8 cellular contexts compared by ENCODE assay signal in the genomic region with DNA sequence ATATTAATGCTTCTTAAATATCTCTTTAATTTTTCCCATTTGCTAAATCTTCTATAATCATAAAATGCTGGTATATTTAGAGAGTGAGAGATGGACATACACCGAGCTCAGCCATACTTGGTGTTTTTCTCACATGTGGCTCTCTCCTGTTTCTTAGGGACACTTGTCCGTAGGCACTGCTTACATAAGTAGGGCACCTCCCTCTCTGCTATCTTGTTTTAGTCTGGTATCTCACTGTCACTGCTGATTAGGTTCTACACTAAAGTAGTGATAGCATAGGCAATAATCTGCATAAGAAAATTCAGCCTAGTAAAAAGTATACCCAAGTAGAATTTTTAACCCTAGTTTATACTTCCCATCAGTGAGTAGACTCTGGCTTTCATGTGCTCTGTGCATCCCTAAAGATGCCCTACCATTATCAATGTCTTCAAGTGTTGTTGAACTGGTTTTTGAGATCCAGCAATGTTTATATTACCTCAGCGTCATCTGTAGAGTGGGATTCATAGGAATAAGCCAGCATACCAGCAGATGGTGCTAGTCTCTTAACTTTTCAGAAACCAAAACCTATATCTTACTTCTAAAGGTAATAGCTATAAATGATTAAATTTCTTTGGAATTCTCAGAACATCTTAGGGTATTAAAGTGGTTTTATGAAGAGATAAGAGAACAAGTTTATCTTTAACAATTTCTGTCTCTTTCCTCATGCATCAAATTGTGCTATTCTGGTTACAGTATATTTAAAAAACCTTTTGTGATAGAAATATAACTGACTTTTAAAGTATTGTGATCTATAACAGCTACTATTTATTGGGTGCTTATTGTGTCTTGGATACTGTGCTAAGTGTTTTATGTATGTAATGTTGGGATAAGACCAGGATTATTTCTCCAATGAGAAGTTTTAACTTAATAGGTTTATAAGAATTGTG. TPM values are rescaled to one million over a fixed set of nuclear protein-coding genes. Genes with fewer than 3 reads are reported as not detected.
DNase-seq lines count a peak whose midpoint lies in the region; ATAC-seq, FAIRE-seq and TF ChIP-seq lines count a peak whose summit lies in the region.

No MANE protein-coding gene starts in this region.

- H2BK12ac ChIP-seq in neuronal stem cell (ENCODE audit: low read length) = no peak overlapping the region

- H3K4me1 ChIP-seq in K562 (replicated peaks in 1 of 2; ENCODE audit: control insufficient read depth in 2 of 2, insufficient read depth in 2 of 2, low read length in 2 of 2) (peaks cover 0 to 2% of the 10 kb centered on the region in 2 experiments; a peak in 2 of 5 replicates), uterus (no peaks in the 10 kb centered on the region), neuronal stem cell (ENCODE audit: control insufficient read depth in 2 of 2, insufficient read depth in 1 of 2, low read depth in 1 of 2, low read length in 2 of 2) (no peaks in the 10 kb centered on the region)

- H3K36me3 ChIP-seq in K562 (ENCODE audit: control insufficient read depth, insufficient read depth, low read length) = no peaks in the 10 kb centered on the region
- no peaks in the 10 kb centered on the region for H3K36me3 ChIP-seq in kidney epithelial cell (ENCODE audit: control insufficient read depth, insufficient read depth, low read length)
- H3K36me3 ChIP-seq in uterus = no peaks in the 10 kb centered on the region
- H3K36me3 ChIP-seq in neuronal stem cell (replicated peaks in 1 of 2; ENCODE audit: control insufficient read depth in 2 of 2, insufficient read depth in 2 of 2, low read length in 2 of 2) = peaks cover 0 to 11% of the 10 kb centered on the region in 2 donors

- H3K79me1 ChIP-seq in neuronal stem cell (ENCODE audit: low read depth, low read length) = no peaks in the 10 kb centered on the region

- TF ChIP-seq POLR2A in K562 (conservative IDR thresholded peaks at IDR 0.05) (no peak), uterus (IDR thresholded peaks at IDR 0.05) (no peak)

- H2AFZ ChIP-seq in K562 (ENCODE audit: low read depth, low read length) (no peak overlapping the region), neuronal stem cell (ENCODE audit: low read length) (no peak overlapping the region)

- no TSS peak for BruUV-seq in K562 (replicated peaks; lab: Mats Ljungman, UMichigan)

- H3K27me3 ChIP-seq in K562 (ENCODE audit: control insufficient read depth in 2 of 2, insufficient read depth in 2 of 2, low read length in 2 of 2) = no peaks in the 10 kb centered on the region
- no peaks in the 10 kb centered on the region for H3K27me3 ChIP-seq in kidney epithelial cell (ENCODE audit: control insufficient read depth, insufficient read depth, low read length)
- H3K27me3 ChIP-seq in uterus = no peaks in the 10 kb centered on the region
- H3K27me3 ChIP-seq in neuronal stem cell (ENCODE audit: control insufficient read depth in 3 of 3, insufficient read depth in 3 of 3, low read depth in 1 of 3, low read length in 3 of 3) = no peaks in the 10 kb centered on the region

- no peak overlapping the region for H2BK120ac ChIP-seq in neuronal stem cell (ENCODE audit: low read depth, low read length)

- intact Hi-C loops in K562 (cut with micrococcal nuclease) (loop anchor here (5.0 kb wide), 2 partner anchors 230 to 285 kb away; a partner anchor contains a TSS), uterus (cut with DNase I; ENCODE audit: low total_unique reads) (no loop called here)

- H3K9ac ChIP-seq in K562 (ENCODE audit: insufficient read depth in 1 of 2, low read depth in 2 of 2, low read length in 2 of 2) (no peak overlapping the region), neuronal stem cell (ENCODE audit: low read depth, low read length, poor library complexity) (no peak overlapping the region)

- DNase-seq in AG20443 (ENCODE audit: low spot score) = peak; percentile 35
- peak; percentile 34 for DNase-seq in GM13976 (ENCODE audit: low spot score)
- DNase-seq in NCI-H1694 treated with DMSO at 0.1 percent for 48 hours (lab: John Stamatoyannopoulos, UW) = peak; percentile 32
- peak in 3 of 4 experiments; percentile 9 to 55 (median 27) for DNase-seq in K562 (ENCODE audit: extremely low read depth in 1 of 4, low spot score in 3 of 4)
- peak; percentile 1 for DNase-seq in kidney epithelial cell (ENCODE audit: low read depth)
- DNase-seq in uterus = no peak
- DNase-seq in neuronal stem cell (ENCODE audit: low spot score) = no peak
- DNase-seq in islet precursor cell = no peak

- H3K4me2 ChIP-seq in K562 (ENCODE audit: insufficient read depth, low read length) (no peak overlapping the region), neuronal stem cell (ENCODE audit: insufficient read depth, low read length, poor library complexity, severe bottlenecking) (no peak overlapping the region)

- peak; percentile 76 for FAIRE-seq in K562 (lab: Jason Lieb, UNC)

- H4K91ac ChIP-seq in neuronal stem cell (ENCODE audit: low read depth, low read length, poor library complexity) = no peak overlapping the region

- POLR2A ChIA-PET in K562 (lab: Yijun Ruan, JAX) = no interaction called here

- H3K79me2 ChIP-seq in K562 (ENCODE audit: control insufficient read depth, insufficient read depth, low read length) = peaks cover 89% of the 10 kb centered on the region

- TF ChIP-seq CTCF in GM13976 (IDR thresholded peaks at IDR 0.05; ENCODE audit: borderline replicate concordance, control extremely low read depth, extremely low read depth, insufficient read depth, missing control alignments) = peak; percentile 41
- TF ChIP-seq CTCF in K562 (IDR thresholded peaks at IDR 0.05 in 2 of 3, conservative IDR thresholded peaks at IDR 0.05 in 1 of 3; ENCODE audit: insufficient read depth in 2 of 3, low read depth in 1 of 3, low read length in 3 of 3) = peak; percentile 41 to 67 (median 52); a peak in 5 of 6 replicates
- TF ChIP-seq CTCF in kidney epithelial cell (IDR thresholded peaks at IDR 0.05; ENCODE audit: insufficient read depth, low read length, poor library complexity, severe bottlenecking) = peak; percentile 71
- peak; percentile 40 to 57 (median 46) for TF ChIP-seq CTCF in uterus (IDR thresholded peaks at IDR 0.05)

- H3K23ac ChIP-seq in neuronal stem cell (ENCODE audit: low read depth, low read length, poor library complexity) = no peak overlapping the region

- H2AK5ac ChIP-seq in neuronal stem cell (ENCODE audit: low read depth, low read length) = no peak overlapping the region

- peak; percentile 37 to 62 for TF ChIP-seq RAD21 in K562 (CRISPR knock-in tag; conservative IDR thresholded peaks at IDR 0.05 in 1 of 2, IDR thresholded peaks at IDR 0.05 in 1 of 2)

- peak; percentile 88 for ATAC-seq in K562

- no peak overlapping the region for H2BK15ac ChIP-seq in neuronal stem cell (ENCODE audit: low read length)

- H3K27ac ChIP-seq in K562 (ENCODE audit: extremely low read depth, low read depth, low read length) (no peak overlapping the region), uterus (no peak overlapping the region), neuronal stem cell (replicated peaks; ENCODE audit: low read length) (no peak overlapping the region)

- H3K14ac ChIP-seq in neuronal stem cell (ENCODE audit: low read length) = no peak overlapping the region

- H3K4ac ChIP-seq in neuronal stem cell (ENCODE audit: low read length) = no peak overlapping the region

- H3K9me3 ChIP-seq in K562 (replicated peaks; ENCODE audit: control insufficient read depth, insufficient read depth, low read depth, low read length) (no peaks in the 10 kb centered on the region), uterus (no peaks in the 10 kb centered on the region), neuronal stem cell (replicated peaks in 1 of 2; ENCODE audit: control insufficient read depth in 2 of 2, insufficient read depth in 1 of 2, low read depth in 1 of 2, low read length in 2 of 2) (peaks cover 0 to 7% of the 10 kb centered on the region in 2 donors)

- H4K8ac ChIP-seq in neuronal stem cell (ENCODE audit: low read depth, low read length) = no peak overlapping the region

- no peak overlapping the region for H3K18ac ChIP-seq in neuronal stem cell (ENCODE audit: low read length)

- no peak overlapping the region for H2BK5ac ChIP-seq in neuronal stem cell (ENCODE audit: low read length)

- in situ Hi-C loops in GM13976 (cut with MboI; ENCODE audit: low sequenced_read_pairs, unreplicated experiment) (no loop called here), K562 (cut with MboI) (no loop called here)

- CTCF ChIA-PET in K562 (lab: Yijun Ruan, JAX; ENCODE audit: low intra/inter-chr PET ratio) = interaction anchor here (0.6 kb wide), 1 partner anchor 904 kb away, joined by 3 read pairs; no protein-coding TSS in a partner anchor

- no peak for TF ChIP-seq EP300 in K562 (IDR thresholded peaks at IDR 0.05; ENCODE audit: low read length)

- H4K20me1 ChIP-seq in K562 (replicated peaks; ENCODE audit: control insufficient read depth, insufficient read depth, low read length) = 0 out of 2 replicates have a peak, but pooled peaks cover 4% of the 10 kb centered on the region

- H3K4me3 ChIP-seq in K562 = no peak overlapping the region
- H3K4me3 ChIP-seq in kidney epithelial cell (ENCODE audit: low read depth, low read length) = no peak overlapping the region
- no peak overlapping the region for H3K4me3 ChIP-seq in uterus
- H3K4me3 ChIP-seq in neuronal stem cell (ENCODE audit: low read length in 2 of 2) = no peak overlapping the region

- WGBS in K562 (ENCODE audit: insufficient coverage, low coverage, missing lambda C conversion rate) = 26% methylated on average over 3 of the region's 3 CpGs
- WGBS in neuronal stem cell (ENCODE audit: extremely low coverage in 2 of 2, insufficient read length in 2 of 2, insufficient replicate concordance in 1 of 2), 2 donors = no CpG with 5 or more reads among the region's 3 CpGs

- no peaks in the 10 kb centered on the region for H3K9me1 ChIP-seq in K562 (ENCODE audit: control insufficient read depth, insufficient read depth, low read length)

RNA-seq across cellular contexts. Expression of a gene that starts 32.9 kb away (rescaled TPM):
- 53.0 and 165 TPM in 2 replicates for total RNA-seq in K562 (2011; cell fraction: chromatin; rRNA removed; ENCODE audit: low replicate concordance)
- total RNA-seq in K562 (2011; cell fraction: nucleolus; rRNA removed) = 24.2 and 39.7 TPM in 2 replicates
- total RNA-seq in K562 (2011; cell fraction: nucleoplasm; rRNA removed) = 73.5 and 95.8 TPM in 2 replicates
- total RNA-seq in K562 (2014; rRNA removed) = 13.6 and 16.7 TPM in 2 replicates
- 30.4 and 32.8 TPM in 2 replicates for total RNA-seq in K562 (2014; rRNA removed; fragmentation: Illumina TruSeq; extraction: Trizol)
- 28.8 and 29.4 TPM in 2 replicates for total RNA-seq in K562 (2015; rRNA removed; fragmentation: Illumina TruSeq; extraction: Trizol)
- 29.5 and 29.6 TPM in 2 replicates for total RNA-seq in K562 (2021)
- polyA plus RNA-seq in K562 (2011; rRNA removed) = 32.3 and 32.7 TPM in 2 replicates
- polyA plus RNA-seq in K562 (2011; cell fraction: cytosol; rRNA removed) = 21.0 and 25.2 TPM in 2 replicates
- 37.9 and 49.7 TPM in 2 replicates for polyA plus RNA-seq in K562 (2011; cell fraction: nucleus; rRNA removed)
- polyA plus RNA-seq in K562 (2012) = 9.2 and 10.8 TPM in 2 replicates
- 17.2 and 20.0 TPM in 2 replicates for polyA plus RNA-seq in K562 (2014; fragmentation: Illumina TruSeq; extraction: Trizol)
- 10 to 100 TPM; 16.9 to 41.6 TPM for polyA plus RNA-seq in K562 (2014; fragmentation: Nextera tagmentation; extraction: Ambion mirVana)
- 11.8 and 13.4 TPM in 2 replicates for polyA plus RNA-seq in K562 (2014; rRNA removed)
- 112 and 117 TPM in 2 replicates for polyA minus RNA-seq in K562 (2011; rRNA and poly(A)+ RNA removed)
- 24.9 and 33.8 TPM in 2 replicates for polyA minus RNA-seq in K562 (2011; cell fraction: cytosol; rRNA and poly(A)+ RNA removed)
- polyA minus RNA-seq in K562 (2011; cell fraction: nucleus; rRNA and poly(A)+ RNA removed) = 60.6 and 104 TPM in 2 replicates
- total RNA-seq in kidney epithelial cell = 17.6 and 21.1 TPM in 2 replicates
- total RNA-seq in uterus = 100 to 1,000 TPM in 1 of 4 donors, 10 to 100 TPM in 3; 24.3 to 112 (median 56.8) TPM
- polyA plus RNA-seq in neuronal stem cell (2013, experiment 1 of 2) = 23.2 TPM
- 23.9 TPM for polyA plus RNA-seq in neuronal stem cell (2013, experiment 2 of 2)

Comparison
In these comparisons a context has a peak if more than half of its experiments do, and no peak if none do; other contexts are left out.
1. DNase-seq: peak in AG20443 (single experiment), GM13976 (single experiment), NCI-H1694 treated with DMSO at 0.1 percent for 48 hours (single experiment), K562 (3 of 4) and kidney epithelial cell (single experiment); none in uterus (0 of 2), neuronal stem cell (single experiment) and islet precursor cell (single experiment).
2. Peak in every context shown above with its lines, with median percentiles within 50 percentile points of each other: CTCF ChIP-seq.